ENCODE assay signal across 23 cellular contexts in the genomic region with DNA sequence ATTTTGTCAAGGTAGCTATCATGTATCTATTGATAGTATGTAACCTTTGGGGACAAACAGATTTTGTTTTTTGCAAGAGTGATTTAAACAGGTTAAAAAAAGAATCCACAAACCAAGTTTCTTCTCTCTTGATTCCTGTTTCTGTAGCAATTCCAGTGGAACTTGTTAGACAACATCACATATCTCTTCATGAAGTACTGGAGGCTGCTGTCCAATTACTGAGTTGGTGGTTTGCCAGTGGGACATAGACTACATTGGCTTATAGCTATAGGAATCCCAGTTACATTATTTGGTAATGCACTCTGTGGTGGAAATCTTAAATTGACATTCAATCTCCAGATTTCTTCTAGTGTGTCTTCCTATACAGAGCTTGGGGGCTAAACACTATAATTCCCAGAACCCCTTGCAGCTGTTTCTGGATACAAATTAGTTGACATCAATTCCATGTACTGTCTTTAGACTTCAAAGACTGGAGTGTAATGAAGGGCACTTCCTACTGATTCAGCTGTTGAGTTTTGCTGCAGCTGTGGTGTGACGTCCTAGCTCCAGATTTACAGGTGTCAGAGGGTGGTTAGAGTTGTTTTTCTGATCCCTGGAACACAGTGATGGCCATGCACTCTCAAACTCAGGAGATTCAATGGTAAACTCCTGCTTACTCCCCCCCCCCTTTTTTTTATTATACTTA.
"Had no signal": no experiment of that assay in that cellular context is flagged by ENCODE, and none has a peak within 500 bp of the region (broad histone marks: within the 10 kb centered on the region; RNA-seq: fewer than 3 reads in every experiment).

No MANE protein-coding gene starts in this region.

- H3K4me3 ChIP-seq: lower lobe of right lung, sigmoid colon, thoracic aorta had no signal

- H3K36me3 Mint-ChIP-seq: activated naive CD4-positive, alpha-beta T cell treated with anti-CD3 and anti-CD28 coated beads, Interleukin-2, amount 10 ng/mL, durations not matched to agents 7 days and 5 days had no signal

- H3K36me3 ChIP-seq: lower lobe of right lung, sigmoid colon, thoracic aorta had no signal

- ATAC-seq: activated CD4-positive, CD25-positive, alpha-beta regulatory T cell treated with anti-CD3 and anti-CD28 coated beads, Interleukin-2, amount 50 U/mL, for 24 hours; activated T-cell treated with anti-CD3 and anti-CD28 coated beads, Interleukin-2, amount 50 U/mL, for 72 hours; lower lobe of right lung; naive thymus-derived CD4-positive, alpha-beta T cell had no signal

- H3K9me3 ChIP-seq: sigmoid colon had no signal

- DNase-seq: activated CD4-positive, alpha-beta memory T cell treated with anti-CD3 and anti-CD28 coated beads, Interleukin-2, amount 10 ng/mL, durations not matched to agents 7 days and 5 days; activated CD4-positive, alpha-beta T cell treated with anti-CD3 and anti-CD28 coated beads, Interleukin-2, amount 10 ng/mL, durations not matched to agents 24 days and 14 days; activated effector memory CD4-positive, alpha-beta T cell treated with anti-CD3 and anti-CD28 coated beads, Interleukin-2, amount 50 U/mL, for 16 hours; activated naive CD4-positive, alpha-beta T cell treated with anti-CD3 and anti-CD28 coated beads, Interleukin-2, amount 10 ng/mL, durations not matched to agents 7 days and 5 days; activated T-cell treated with anti-CD3 and anti-CD28 coated beads, Interleukin-2, amount 50 U/mL, for 72 hours; amygdala; cerebellar nuclear complex; cortex of kidney; endodermal cell; foreskin fibroblast; kidney; lower lobe of right lung; naive thymus-derived CD4-positive, alpha-beta T cell; occipital lobe; sigmoid colon; stimulated activated CD4-positive, alpha-beta T cell treated with anti-CD3 and anti-CD28 coated beads, Interleukin-4, amount 100 ng/mL, for 1 hour; stimulated activated naive CD4-positive, alpha-beta T cell; T1000 had no signal

- H3K27me3 ChIP-seq: sigmoid colon had no signal

- H3K4me1 ChIP-seq: lower lobe of right lung, sigmoid colon had no signal

- H3K4me1 Mint-ChIP-seq: activated CD4-positive, alpha-beta memory T cell treated with anti-CD3 and anti-CD28 coated beads, Interleukin-2, amount 10 ng/mL, durations not matched to agents 7 days and 5 days; activated CD4-positive, alpha-beta T cell treated with anti-CD3 and anti-CD28 coated beads, Interleukin-2, amount 10 ng/mL, durations not matched to agents 24 days and 14 days; activated naive CD4-positive, alpha-beta T cell treated with anti-CD3 and anti-CD28 coated beads, Interleukin-2, amount 10 ng/mL, durations not matched to agents 7 days and 5 days; endodermal cell; naive thymus-derived CD4-positive, alpha-beta T cell; neural crest cell had no signal

- H3K27ac ChIP-seq: epithelial cell of prostate, lower lobe of right lung, sigmoid colon, thoracic aorta had no signal

- H3K27ac Mint-ChIP-seq: activated CD4-positive, alpha-beta memory T cell treated with anti-CD3 and anti-CD28 coated beads, Interleukin-2, amount 10 ng/mL, durations not matched to agents 7 days and 5 days; activated CD4-positive, alpha-beta T cell treated with anti-CD3 and anti-CD28 coated beads, Interleukin-2, amount 10 ng/mL, durations not matched to agents 24 days and 14 days; activated naive CD4-positive, alpha-beta T cell treated with anti-CD3 and anti-CD28 coated beads, Interleukin-2, amount 10 ng/mL, durations not matched to agents 7 days and 5 days; activated T-cell treated with anti-CD3 and anti-CD28 coated beads, Interleukin-2, amount 50 U/mL, for 72 hours; endodermal cell; naive thymus-derived CD4-positive, alpha-beta T cell; T-helper 1 cell treated with Interleukin-12 subunit alpha and Interleukin-12 subunit beta and Interleukin-4 antibody, amounts not matched to agents 30 μg/mL and 1 μg/mL, for 36 hours had no signal

- H3K4me3 Mint-ChIP-seq: activated CD4-positive, alpha-beta memory T cell treated with anti-CD3 and anti-CD28 coated beads, Interleukin-2, amount 10 ng/mL, durations not matched to agents 7 days and 5 days; activated CD4-positive, alpha-beta T cell treated with anti-CD3 and anti-CD28 coated beads, Interleukin-2, amount 10 ng/mL, durations not matched to agents 24 days and 14 days; activated naive CD4-positive, alpha-beta T cell treated with anti-CD3 and anti-CD28 coated beads, Interleukin-2, amount 10 ng/mL, durations not matched to agents 7 days and 5 days; activated T-cell treated with anti-CD3 and anti-CD28 coated beads, Interleukin-2, amount 50 U/mL, for 72 hours; endodermal cell; naive thymus-derived CD4-positive, alpha-beta T cell; neural crest cell; T-helper 1 cell treated with Interleukin-12 subunit alpha and Interleukin-12 subunit beta and Interleukin-4 antibody, amounts not matched to agents 30 μg/mL and 1 μg/mL, for 36 hours had no signal
